Comparison of ENCODE assay signal across 22 cellular contexts in the genomic region with DNA sequence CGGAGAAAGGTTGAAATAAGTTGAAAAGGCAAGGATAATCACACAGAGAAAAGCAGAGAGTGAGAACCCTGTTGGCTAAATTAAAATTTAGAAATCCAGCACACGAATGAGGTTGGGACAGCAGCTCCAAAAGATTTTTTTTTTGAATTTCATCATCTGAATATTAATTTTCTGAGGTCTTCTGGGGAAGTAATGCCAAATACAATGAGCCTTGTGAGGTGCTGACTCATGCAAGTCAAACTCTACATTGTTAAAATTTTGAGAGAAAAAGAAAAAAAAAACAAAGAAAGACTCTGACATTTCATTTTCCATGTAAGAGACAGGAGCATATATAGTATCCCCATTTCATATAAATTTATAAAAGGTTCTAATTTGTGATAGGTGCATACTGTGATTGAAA.
A peak's percentile ranks its signal among the peaks of the same experiment; 100 is the strongest.
DNase-seq lines count a peak whose midpoint lies in the region; ATAC-seq and TF ChIP-seq lines count a peak whose summit lies in the region.
"Had no signal": no experiment of that assay in that cellular context is flagged by ENCODE, and none has a peak within 500 bp of the region (broad histone marks: within the 10 kb centered on the region; RNA-seq: fewer than 3 reads in every experiment).

No MANE protein-coding gene starts in this region.

- DNase-seq in MCF 10A (ENCODE audit: unreplicated experiment) (no peak), breast epithelium (ENCODE audit: low spot score in 2 of 2) (no peak), cardiac fibroblast (ENCODE audit: low read depth in 2 of 2) (peak; percentile 51 to 82), iris pigment epithelial cell (ENCODE audit: low read depth) (peak; percentile 48), NOMO-1 treated with dmso at 0.1 percent for 144 hours (lab: John Stamatoyannopoulos, UW; ENCODE audit: unreplicated experiment) (no peak), tibial artery (no peak), AML-193 (lab: John Stamatoyannopoulos, UW) (no peak), heart right ventricle (no peak)
- DNase-seq: 8988T, EL, H9, KBM-7, NCI-H1105, NCI-H146, NCI-H2081 treated with DMSO at 0.1 percent for 48 hours, NCI-H2171 treated with DMSO at 0.1 percent for 48 hours, NCI-H524 treated with DMSO at 0.1 percent for 48 hours, NCI-H82, Peyer's patch, SJCRH30 had no signal

- no peaks in the 10 kb centered on the region for H3K9me3 Mint-ChIP-seq in MCF 10A (ENCODE audit: unreplicated experiment)
- H3K9me3 Mint-ChIP-seq: H9 had no signal

- no peaks in the 10 kb centered on the region for H3K4me1 ChIP-seq in breast epithelium
- H3K4me1 ChIP-seq in tibial artery, result no peaks in the 10 kb centered on the region
- peaks cover 0 to 21% (median 4%) of the 10 kb centered on the region in 9 donors for H3K4me1 ChIP-seq in heart right ventricle
- H3K4me1 ChIP-seq: Peyer's patch, SJCRH30 had no signal

- TF ChIP-seq CTCF in MCF 10A (IDR thresholded peaks at IDR 0.05; ENCODE audit: unreplicated experiment) (no peak), breast epithelium (IDR thresholded peaks at IDR 0.05) (no peak), cardiac fibroblast (IDR thresholded peaks at IDR 0.05; ENCODE audit: low read depth, low read length) (no peak), tibial artery (IDR thresholded peaks at IDR 0.05) (no peak), heart right ventricle (IDR thresholded peaks at IDR 0.05) (no peak)

- no peaks in the 10 kb centered on the region for H3K27me3 Mint-ChIP-seq in MCF 10A (ENCODE audit: insufficient read depth, unreplicated experiment)
- H3K27me3 Mint-ChIP-seq: B cell had no signal

- ATAC-seq in heart right ventricle, result no peak

- intact Hi-C loops in MCF 10A (cut with micrococcal nuclease) (no loop called here), breast epithelium (cut with DNase I; ENCODE audit: low total_unique reads) (no loop called here), tibial artery (cut with DNase I; ENCODE audit: low total_unique reads) (no loop called here), heart right ventricle (cut with DNase I) (no loop called here)

- WGBS in heart right ventricle, 2 donors, result 78 to 88% methylated on average over 2 of the region's 2 CpGs

- H3K9me3 ChIP-seq in breast epithelium, result no peaks in the 10 kb centered on the region
- no peaks in the 10 kb centered on the region for H3K9me3 ChIP-seq in tibial artery
- no peaks in the 10 kb centered on the region for H3K9me3 ChIP-seq in heart right ventricle
- H3K9me3 ChIP-seq: Peyer's patch, SJCRH30 had no signal

- H3K27me3 ChIP-seq in breast epithelium (no peaks in the 10 kb centered on the region), tibial artery (no peaks in the 10 kb centered on the region), heart right ventricle (no peaks in the 10 kb centered on the region)
- H3K27me3 ChIP-seq: Peyer's patch, SJCRH30 had no signal

- POLR2A ChIA-PET in MCF 10A (lab: Yijun Ruan, JAX), result no interaction called here

- no TSS peak for BruUV-seq in MCF 10A (replicated peaks; lab: Mats Ljungman, UMichigan)

- H3K4me1 Mint-ChIP-seq in MCF 10A (ENCODE audit: insufficient read depth, unreplicated experiment), result peaks cover 42% of the 10 kb centered on the region
- H3K4me1 Mint-ChIP-seq: B cell, CD14-positive monocyte had no signal

- no peak overlapping the region for H3K4me3 Mint-ChIP-seq in MCF 10A (ENCODE audit: unreplicated experiment)
- H3K4me3 Mint-ChIP-seq: B cell, CD14-positive monocyte, H9 had no signal

- TF ChIP-seq POLR2A in breast epithelium (IDR thresholded peaks at IDR 0.05), result no peak

- H3K27ac ChIP-seq in breast epithelium (no peak overlapping the region), tibial artery (no peak overlapping the region), heart right ventricle (no peak overlapping the region)
- H3K27ac ChIP-seq: Peyer's patch, SJCRH30 had no signal

- H3K36me3 ChIP-seq in breast epithelium, result no peaks in the 10 kb centered on the region
- no peaks in the 10 kb centered on the region for H3K36me3 ChIP-seq in tibial artery
- H3K36me3 ChIP-seq in heart right ventricle, result no peaks in the 10 kb centered on the region
- H3K36me3 ChIP-seq: Peyer's patch, SJCRH30 had no signal

- H3K4me3 ChIP-seq in breast epithelium, result no peak overlapping the region
- no peak overlapping the region for H3K4me3 ChIP-seq in cardiac fibroblast (replicated peaks in 1 of 2; ENCODE audit: low read depth in 2 of 2, low read length in 2 of 2)
- no peak overlapping the region for H3K4me3 ChIP-seq in tibial artery
- no peak overlapping the region for H3K4me3 ChIP-seq in heart right ventricle
- H3K4me3 ChIP-seq: Peyer's patch, SJCRH30 had no signal

- peak overlapping the region; percentile 42 for H3K27ac Mint-ChIP-seq in MCF 10A (ENCODE audit: low read depth, unreplicated experiment)
- H3K27ac Mint-ChIP-seq: B cell, CD14-positive monocyte, H9 had no signal

- CTCF ChIA-PET in MCF 10A (lab: Yijun Ruan, JAX), result no interaction called here

- H3K36me3 Mint-ChIP-seq in MCF 10A (ENCODE audit: insufficient read depth, unreplicated experiment), result no peaks in the 10 kb centered on the region
- H3K36me3 Mint-ChIP-seq: CD14-positive monocyte had no signal

Comparison
In these comparisons a context has a peak if more than half of its experiments do, and no peak if none do; other contexts are left out.
1. DNase-seq: peak in cardiac fibroblast (2 of 2) and iris pigment epithelial cell (single experiment); none in MCF 10A (single experiment), breast epithelium (0 of 2), NOMO-1 treated with dmso at 0.1 percent for 144 hours (single experiment), tibial artery (0 of 2), AML-193 (0 of 2) and heart right ventricle (0 of 2).